17 cellular contexts compared by ENCODE assay signal in genomic region chr5:17670353-17670752, GRCh38. TPM values are rescaled to one million over a fixed set of nuclear protein-coding genes. Genes with fewer than 3 reads are reported as not detected.
DNase-seq lines count a peak whose midpoint lies in the region; ATAC-seq and TF ChIP-seq lines count a peak whose summit lies in the region.
"Had no signal": no experiment of that assay in that cellular context is flagged by ENCODE, and none has a peak within 500 bp of the region (broad histone marks: within the 10 kb centered on the region; RNA-seq: fewer than 3 reads in every experiment).

No MANE protein-coding gene starts in this region.

- peak overlapping the region; percentile 64 for H3K18ac ChIP-seq in neuronal stem cell (ENCODE audit: low read length)

- no peak overlapping the region for H3K4me3 ChIP-seq in PC-3 (ENCODE audit: low read length)
- H3K4me3 ChIP-seq in neuronal stem cell (ENCODE audit: low read length in 2 of 2), result no peak overlapping the region

- WGBS in neuronal stem cell (ENCODE audit: extremely low coverage in 2 of 2, insufficient read length in 2 of 2, insufficient replicate concordance in 1 of 2), 2 donors, result no CpG with 5 or more reads among the region's 14 CpGs

- intact Hi-C loops in PC-3 (cut with micrococcal nuclease), result no loop called here

- no peak overlapping the region for H3K4me2 ChIP-seq in PC-3 (ENCODE audit: low read length)
- no peak overlapping the region for H3K4me2 ChIP-seq in neuronal stem cell (ENCODE audit: insufficient read depth, low read length, poor library complexity, severe bottlenecking)
- H3K4me2 ChIP-seq: KMS-11 had no signal

- no peaks in the 10 kb centered on the region for H3K4me1 ChIP-seq in PC-3 (ENCODE audit: insufficient read depth, low read length)
- H3K4me1 ChIP-seq in neuronal stem cell (ENCODE audit: control insufficient read depth in 2 of 2, insufficient read depth in 1 of 2, low read depth in 1 of 2, low read length in 2 of 2), result no peaks in the 10 kb centered on the region
- H3K4me1 ChIP-seq: BE2C, Caco-2 had no signal

- CTCF ChIA-PET in PC-3 (lab: Charles Lee), result no interaction called here

- H3K79me1 ChIP-seq in neuronal stem cell (ENCODE audit: low read depth, low read length), result no peaks in the 10 kb centered on the region

- H2BK5ac ChIP-seq in neuronal stem cell (ENCODE audit: low read length), result no peak overlapping the region

- H3K27ac ChIP-seq in 22Rv1 (no peak overlapping the region), PC-3 (ENCODE audit: low read length) (no peak overlapping the region), neuronal stem cell (replicated peaks; ENCODE audit: low read length) (no peak overlapping the region)
- H3K27ac ChIP-seq: KMS-11 had no signal

- no peak overlapping the region for H2BK12ac ChIP-seq in neuronal stem cell (ENCODE audit: low read length)

- H2BK15ac ChIP-seq in neuronal stem cell (ENCODE audit: low read length), result no peak overlapping the region

- no peak overlapping the region for H3K9ac ChIP-seq in PC-3 (ENCODE audit: low read length)
- no peak overlapping the region for H3K9ac ChIP-seq in neuronal stem cell (ENCODE audit: low read depth, low read length, poor library complexity)
- H3K9ac ChIP-seq: KMS-11 had no signal

- DNase-seq in PC-3 (no peak), neuronal stem cell (ENCODE audit: low spot score) (no peak), NCI-H526 (lab: John Stamatoyannopoulos, UW) (no peak), RKO (ENCODE audit: low spot score) (no peak)
- DNase-seq: ACHN; BE2C; C1 segment of cervical spinal cord; Caco-2; CD4-positive, alpha-beta T cell; HFFc6 had no signal

- peak overlapping the region; percentile 89 for H2AK5ac ChIP-seq in neuronal stem cell (ENCODE audit: low read depth, low read length)

- H4K91ac ChIP-seq in neuronal stem cell (ENCODE audit: low read depth, low read length, poor library complexity), result no peak overlapping the region

- no peak overlapping the region for H4K8ac ChIP-seq in neuronal stem cell (ENCODE audit: low read depth, low read length)

- ATAC-seq in PC-3 (no peak), HG03378 (IDR thresholded peaks at IDR 0.05; ENCODE audit: unreplicated experiment) (no peak)
- ATAC-seq: HCT116 had no signal

- TF ChIP-seq CTCF in 22Rv1 (IDR thresholded peaks at IDR 0.05), result peak; percentile 17; the same call in 1 of the 2 replicates
- TF ChIP-seq CTCF in GM12874 (IDR thresholded peaks at IDR 0.05; ENCODE audit: insufficient read depth, low read depth, low read length), result 0 out of 2 replicates have a peak, but pooled peaks have one; percentile 2
- TF ChIP-seq CTCF in PC-3 (conservative IDR thresholded peaks at IDR 0.05; ENCODE audit: low read depth, low read length), result 0 out of 2 replicates have a peak, but pooled peaks have one; percentile 11

- no peaks in the 10 kb centered on the region for H3K27me3 ChIP-seq in PC-3 (ENCODE audit: low read length)
- no peaks in the 10 kb centered on the region for H3K27me3 ChIP-seq in neuronal stem cell (ENCODE audit: control insufficient read depth in 3 of 3, insufficient read depth in 3 of 3, low read depth in 1 of 3, low read length in 3 of 3)
- H3K27me3 ChIP-seq: BE2C had no signal

- no peak overlapping the region for H2BK120ac ChIP-seq in neuronal stem cell (ENCODE audit: low read depth, low read length)

- no peaks in the 10 kb centered on the region for H3K9me3 ChIP-seq in PC-3 (ENCODE audit: low read length)
- no peaks in the 10 kb centered on the region for H3K9me3 ChIP-seq in neuronal stem cell (replicated peaks in 1 of 2; ENCODE audit: control insufficient read depth in 2 of 2, insufficient read depth in 1 of 2, low read depth in 1 of 2, low read length in 2 of 2)
- H3K9me3 ChIP-seq: BE2C had no signal

- no TSS peak for BruUV-seq in PC-3 (replicated peaks; lab: Mats Ljungman, UMichigan)

- no peaks in the 10 kb centered on the region for H3K36me3 ChIP-seq in PC-3 (ENCODE audit: low read depth, low read length)
- no peaks in the 10 kb centered on the region for H3K36me3 ChIP-seq in neuronal stem cell (replicated peaks in 1 of 2; ENCODE audit: control insufficient read depth in 2 of 2, insufficient read depth in 2 of 2, low read length in 2 of 2)
- H3K36me3 ChIP-seq: BE2C had no signal

- peak overlapping the region; percentile 65 for H3K23ac ChIP-seq in neuronal stem cell (ENCODE audit: low read depth, low read length, poor library complexity)

- H3K9me2 ChIP-seq in PC-3 (replicated peaks; ENCODE audit: low read length), result no peaks in the 10 kb centered on the region

- no peaks in the 10 kb centered on the region for H3K79me2 ChIP-seq in PC-3 (ENCODE audit: low read length)

- H3K4ac ChIP-seq in neuronal stem cell (ENCODE audit: low read length), result no peak overlapping the region

- no peaks in the 10 kb centered on the region for H4K20me1 ChIP-seq in PC-3 (ENCODE audit: low read length)

- no peak overlapping the region for H3K14ac ChIP-seq in neuronal stem cell (ENCODE audit: low read length)

- no peaks in the 10 kb centered on the region for H3F3A ChIP-seq in PC-3 (ENCODE audit: low read length, unreplicated experiment)

- H2AFZ ChIP-seq in PC-3 (ENCODE audit: low read length), result no peak overlapping the region
- no peak overlapping the region for H2AFZ ChIP-seq in neuronal stem cell (ENCODE audit: low read length)

- POLR2A ChIA-PET in PC-3 (lab: Charles Lee; ENCODE audit: unreplicated experiment), result no interaction called here

RNA-seq across cellular contexts. Expression of gene TAF11L14, which starts 36.1 kb away (rescaled TPM):
- not detected in 2 replicates for total RNA-seq in PC-3 (2014; rRNA removed)
- polyA plus RNA-seq in neuronal stem cell (2013, experiment 1 of 2), result not detected
- polyA plus RNA-seq in neuronal stem cell (2013, experiment 2 of 2), result not detected
- total RNA-seq: Caco-2; CD4-positive, alpha-beta T cell; H4; HFFc6; HT-29 had no signal

RNA-seq across cellular contexts. Expression of gene TAF11L13, which starts 38.5 kb away (rescaled TPM):
- not detected in 2 replicates for total RNA-seq in PC-3 (2014; rRNA removed)
- polyA plus RNA-seq in neuronal stem cell (2013, experiment 1 of 2), result not detected
- not detected for polyA plus RNA-seq in neuronal stem cell (2013, experiment 2 of 2)
- total RNA-seq: Caco-2; CD4-positive, alpha-beta T cell; H4; HFFc6; HT-29 had no signal
